Comparison of ENCODE assay signal across 6 cellular contexts in the genomic region with DNA sequence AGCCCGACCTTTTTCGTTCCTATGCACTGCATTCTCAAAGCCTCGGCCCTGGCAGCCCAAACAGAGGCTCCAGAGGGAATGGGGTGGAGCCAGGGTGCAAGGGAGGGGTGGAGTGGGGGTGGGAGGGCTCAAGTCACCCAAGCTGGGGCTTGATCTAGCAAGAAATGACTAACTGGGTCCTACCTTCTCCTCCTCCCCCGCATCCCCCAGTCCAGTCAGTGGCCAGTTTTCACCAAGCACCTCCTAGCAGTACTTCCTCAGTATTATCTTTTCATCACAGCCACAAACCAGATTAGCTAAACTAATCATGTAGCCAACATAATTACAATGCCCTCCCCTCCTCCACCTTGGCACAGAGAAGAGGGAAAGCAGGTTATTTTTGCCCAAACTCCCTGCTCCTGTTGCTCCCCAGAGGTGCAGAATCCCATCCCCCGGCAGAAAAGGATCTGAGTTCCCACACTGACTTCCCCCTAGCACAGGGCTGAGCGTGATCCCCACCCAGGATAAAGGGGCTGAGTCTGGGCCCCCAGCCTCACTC. TPM values are rescaled to one million over a fixed set of nuclear protein-coding genes. Genes with fewer than 3 reads are reported as not detected.
DNase-seq lines count a peak whose midpoint lies in the region; ATAC-seq, FAIRE-seq and TF ChIP-seq lines count a peak whose summit lies in the region.

No MANE protein-coding gene starts in this region.

- H3K36me3 ChIP-seq in RWPE2 (ENCODE audit: low read depth) = peaks cover 34% of the 10 kb centered on the region
- peaks cover 0 to 4% of the 10 kb centered on the region in 2 donors for H3K36me3 ChIP-seq in kidney (ENCODE audit: control insufficient read depth in 1 of 2, insufficient read depth in 2 of 2, low read length in 2 of 2)

- peak overlapping the region; percentile 85 for H3K4me3 ChIP-seq in RWPE2 (ENCODE audit: severe bottlenecking)
- peak overlapping the region; percentile 79 to 82 for H3K4me3 ChIP-seq in kidney (ENCODE audit: low read length in 2 of 2)

- DNase-seq in CMK (ENCODE audit: low read depth) (peak; percentile 95), RWPE2 (ENCODE audit: low spot score) (peak; percentile 85), kidney (peak; percentile 91), 8988T (no peak)

- no peak for FAIRE-seq in kidney (lab: Jason Lieb, UNC)

- H3K27ac ChIP-seq in RWPE2 (ENCODE audit: poor library complexity, severe bottlenecking) (peak overlapping the region; percentile 94), kidney (ENCODE audit: low read depth in 2 of 2, low read length in 2 of 2) (peak overlapping the region; percentile 91 to 97)

- H3K9me3 ChIP-seq in RWPE2 (ENCODE audit: severe bottlenecking) = no peaks in the 10 kb centered on the region
- no peaks in the 10 kb centered on the region for H3K9me3 ChIP-seq in kidney (ENCODE audit: control insufficient read depth in 1 of 2, low read length in 2 of 2)

- peaks cover 19% of the 10 kb centered on the region for H3K4me1 ChIP-seq in RWPE2 (ENCODE audit: insufficient read depth, poor library complexity, severe bottlenecking)
- peaks cover 30 to 33% of the 10 kb centered on the region in 2 donors for H3K4me1 ChIP-seq in kidney (ENCODE audit: control insufficient read depth in 1 of 2, insufficient read depth in 1 of 2, low read depth in 1 of 2, low read length in 2 of 2)

- ATAC-seq in RWPE2 (ENCODE audit: low read depth) = peak; percentile 42
- ATAC-seq in HG02588 (IDR thresholded peaks at IDR 0.05; ENCODE audit: unreplicated experiment) = no peak
- no peak for ATAC-seq in GM18870 (IDR thresholded peaks at IDR 0.05; ENCODE audit: unreplicated experiment)

- intact Hi-C loops in kidney (cut with DNase I) = no loop called here

- H3K9ac ChIP-seq in kidney (ENCODE audit: low read length in 2 of 2) = peak overlapping the region; percentile 62 to 65

- H3K27me3 ChIP-seq in RWPE2 (ENCODE audit: insufficient read depth, poor library complexity, severe bottlenecking) = no peaks in the 10 kb centered on the region

- TF ChIP-seq CTCF in RWPE2 (IDR thresholded peaks at IDR 0.05; ENCODE audit: poor library complexity, severe bottlenecking) = no peak
- TF ChIP-seq CTCF in kidney (IDR thresholded peaks at IDR 0.05; ENCODE audit: borderline replicate concordance, extremely low read depth, insufficient read depth) = no peak

RNA-seq across cellular contexts. Expression of a gene that starts 2.2 kb away (rescaled TPM):
- total RNA-seq in kidney = 223 TPM
- polyA plus RNA-seq in kidney (ENCODE audit: insufficient read depth, low read depth, low replicate concordance) = 148 TPM

RNA-seq across cellular contexts. Expression of a gene that starts 27.5 kb away (rescaled TPM):
- 13.6 TPM for total RNA-seq in kidney
- 13.7 TPM for polyA plus RNA-seq in kidney (ENCODE audit: insufficient read depth, low read depth, low replicate concordance)

RNA-seq across cellular contexts. Expression of a gene that starts 28.5 kb away (rescaled TPM):
- 38.3 TPM for total RNA-seq in kidney
- polyA plus RNA-seq in kidney (ENCODE audit: insufficient read depth, low read depth, low replicate concordance) = 19.6 TPM

RNA-seq across cellular contexts. Expression of a gene that starts 49.8 kb away (rescaled TPM):
- total RNA-seq in kidney = 1.3 TPM
- polyA plus RNA-seq in kidney (ENCODE audit: insufficient read depth, low read depth, low replicate concordance) = 0.99 TPM

RNA-seq across cellular contexts. Expression of a gene that starts 51.8 kb away (rescaled TPM):
- 44.0 TPM for total RNA-seq in kidney
- 88.0 TPM for polyA plus RNA-seq in kidney (ENCODE audit: insufficient read depth, low read depth, low replicate concordance)
